In the genomic region with DNA sequence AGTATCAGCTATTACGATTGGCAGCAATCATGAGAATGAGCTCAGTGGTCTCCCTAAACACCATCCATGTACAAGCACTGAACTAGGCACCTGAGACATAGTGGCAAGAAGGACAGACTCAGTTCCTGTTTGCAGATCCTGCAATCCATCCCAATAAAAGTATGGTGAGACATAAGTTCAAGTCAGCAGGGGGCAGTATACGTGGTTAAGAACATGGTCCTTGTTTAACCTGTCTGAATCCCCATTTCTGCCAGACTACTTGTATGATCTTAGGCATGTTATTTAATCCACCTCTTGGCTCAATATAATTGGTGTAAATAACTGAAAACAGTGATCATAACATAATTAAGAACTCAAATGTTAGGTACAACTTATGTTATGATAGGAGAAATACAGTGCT, we compare ENCODE assay signal across 10 cellular contexts. TPM values are rescaled to one million over a fixed set of nuclear protein-coding genes. Genes with fewer than 3 reads are reported as not detected.
DNase-seq lines count a peak whose midpoint lies in the region; ATAC-seq, FAIRE-seq and TF ChIP-seq lines count a peak whose summit lies in the region.
"Had no signal": no experiment of that assay in that cellular context is flagged by ENCODE, and none has a peak within 500 bp of the region (broad histone marks: within the 10 kb centered on the region; RNA-seq: fewer than 3 reads in every experiment).

No MANE protein-coding gene starts in this region.

- H3K27ac ChIP-seq in C4-2B: no peak overlapping the region
- no peak overlapping the region for H3K27ac ChIP-seq in hepatocyte
- H3K27ac ChIP-seq in caudate nucleus (ENCODE audit: low read depth, low read length): no peak overlapping the region
- H3K27ac ChIP-seq in psoas muscle: no peak overlapping the region
- H3K27ac ChIP-seq: skin epidermis had no signal

- no peaks in the 10 kb centered on the region for H3K79me2 ChIP-seq in hepatocyte

- H4K20me1 ChIP-seq in hepatocyte (ENCODE audit: insufficient read depth, poor library complexity, severe bottlenecking): no peaks in the 10 kb centered on the region

- DNase-seq in H54 (ENCODE audit: insufficient read length, low spot score) (no peak), SK-MEL-5 (ENCODE audit: low read depth, low spot score) (peak; percentile 67), hepatocyte (ENCODE audit: low spot score) (peak; percentile 6), anterior cingulate cortex (lab: John Stamatoyannopoulos, UW) (no peak), caudate nucleus (lab: John Stamatoyannopoulos, UW) (no peak), psoas muscle (no peak), DMS153 (lab: John Stamatoyannopoulos, UW) (no peak)
- DNase-seq: Right ventricle myocardium superior had no signal

- in situ Hi-C loops in SK-MEL-5 (cut with HindIII; ENCODE audit: low pct_unique_long_range_greater_than_20kb, low sequenced_read_pairs): no loop called here

- no peaks in the 10 kb centered on the region for H3K27me3 ChIP-seq in hepatocyte
- H3K27me3 ChIP-seq in psoas muscle (ENCODE audit: insufficient read depth in 3 of 3, low read length in 2 of 3): no peaks in the 10 kb centered on the region

- intact Hi-C loops in psoas muscle (cut with DNase I): no loop called here

- no peak for TF ChIP-seq POLR2A in H54 (IDR thresholded peaks at IDR 0.05; ENCODE audit: low read depth, low read length)

- H3K4me3 ChIP-seq in hepatocyte (no peak overlapping the region), psoas muscle (no peak overlapping the region)
- H3K4me3 ChIP-seq: skin epidermis had no signal

- TF ChIP-seq CTCF in C4-2B (conservative IDR thresholded peaks at IDR 0.05) (peak; percentile 48), hepatocyte (IDR thresholded peaks at IDR 0.05; ENCODE audit: poor library complexity) (no peak), psoas muscle (IDR thresholded peaks at IDR 0.05) (no peak)

- no peaks in the 10 kb centered on the region for H3K36me3 ChIP-seq in hepatocyte (replicated peaks; ENCODE audit: insufficient read depth, low read depth)
- H3K36me3 ChIP-seq in psoas muscle (ENCODE audit: insufficient read depth in 1 of 2, low read depth in 1 of 2): peaks cover 0 to 17% of the 10 kb centered on the region in 2 donors

- no peak overlapping the region for H3K4me2 ChIP-seq in hepatocyte

- H3K9me3 ChIP-seq in hepatocyte (ENCODE audit: low read depth) (no peaks in the 10 kb centered on the region), psoas muscle (peaks cover 3% of the 10 kb centered on the region)

- peak; percentile 15 for FAIRE-seq in H54 (lab: Jason Lieb, UNC)

- ATAC-seq in psoas muscle: no peak

- no peaks in the 10 kb centered on the region for H3K4me1 ChIP-seq in hepatocyte (ENCODE audit: insufficient read depth)
- H3K4me1 ChIP-seq in psoas muscle: no peaks in the 10 kb centered on the region

- WGBS in hepatocyte (ENCODE audit: low lambda C conversion rate, missing lambda C conversion rate): 93% methylated on average over 2 of the region's 2 CpGs
- WGBS in psoas muscle, 3 donors: 82 to 91% (median 84%) methylated on average over 2 of the region's 2 CpGs

- H2AFZ ChIP-seq in hepatocyte: no peak overlapping the region

- H3K9me2 ChIP-seq in hepatocyte (replicated peaks; ENCODE audit: insufficient read depth): no peaks in the 10 kb centered on the region

RNA-seq across cellular contexts. Expression of gene PNISR, which starts 33.2 kb away (rescaled TPM):
- 34.4 and 38.3 TPM in 2 replicates for total RNA-seq in SK-MEL-5 (2014; rRNA removed; shearing (Covaris generic))
- polyA plus RNA-seq in SK-MEL-5 (2015; cell fraction: cytosol; rRNA removed): 13.1 and 27.7 TPM in 2 replicates
- 812 and 822 TPM in 2 replicates for polyA plus RNA-seq in SK-MEL-5 (2015; cell fraction: nucleus; rRNA removed)
- total RNA-seq in hepatocyte: 80.8 and 85.7 TPM in 2 replicates
- 88.7 and 117 TPM in 2 replicates for polyA plus RNA-seq in hepatocyte
- total RNA-seq in psoas muscle: 10 to 100 TPM; 32.1 to 51.1 (median 42.0) TPM
- polyA plus RNA-seq in psoas muscle: 10 to 100 TPM; 16.2 to 29.5 (median 23.2) TPM

RNA-seq across cellular contexts. Expression of gene USP45, which starts 56.9 kb away (rescaled TPM):
- 12.5 and 19.9 TPM in 2 replicates for total RNA-seq in SK-MEL-5 (2014; rRNA removed; shearing (Covaris generic))
- 4.1 and 7.8 TPM in 2 replicates for polyA plus RNA-seq in SK-MEL-5 (2015; cell fraction: cytosol; rRNA removed)
- polyA plus RNA-seq in SK-MEL-5 (2015; cell fraction: nucleus; rRNA removed): 24.3 and 32.9 TPM in 2 replicates
- total RNA-seq in hepatocyte (10.3 and 14.2 TPM in 2 replicates), psoas muscle (10 to 100 TPM in 2 of 4 donors, 1 to 10 TPM in 2; 6.4 to 11.9 (median 9.7) TPM)
- polyA plus RNA-seq in hepatocyte (5.8 and 8.8 TPM in 2 replicates), psoas muscle (1 to 10 TPM; 3.7 to 8.7 (median 4.1) TPM)

Comparison
In these comparisons a context has a peak if more than half of its experiments do, and no peak if none do; other contexts are left out.
1. DNase-seq: peak in SK-MEL-5 (single experiment) and hepatocyte (single experiment); none in H54 (single experiment), anterior cingulate cortex (0 of 58), caudate nucleus (0 of 61), psoas muscle (0 of 2) and DMS153 (single experiment).